Comparison of ENCODE assay signal across 2 cellular contexts in the genomic region with DNA sequence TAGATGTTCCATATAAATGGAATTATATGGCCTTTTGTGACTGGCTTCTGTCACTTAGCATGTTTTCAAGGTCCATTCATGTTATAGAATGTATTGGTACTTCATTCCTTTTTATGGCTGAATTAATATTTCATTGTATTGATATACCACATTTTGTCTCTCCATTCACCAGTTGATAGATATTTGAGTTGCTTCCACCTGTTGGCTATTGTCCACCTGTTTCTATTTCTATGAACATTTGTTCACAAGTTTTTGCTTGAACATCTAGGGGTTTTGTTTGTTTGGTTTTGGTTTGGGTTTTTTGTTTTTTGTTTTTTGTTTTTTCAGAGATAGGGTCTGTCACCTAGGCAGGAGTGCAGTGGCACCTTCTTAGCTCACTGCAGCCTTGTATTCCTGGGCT.
TF ChIP-seq lines count a peak whose summit lies in the region.

No MANE protein-coding gene starts in this region.

TF ChIP-seq in GM23338, 12 proteins besides CTCF, POLR2A, EP300 and RAD21:
- TF ChIP-seq, protein P1, sequence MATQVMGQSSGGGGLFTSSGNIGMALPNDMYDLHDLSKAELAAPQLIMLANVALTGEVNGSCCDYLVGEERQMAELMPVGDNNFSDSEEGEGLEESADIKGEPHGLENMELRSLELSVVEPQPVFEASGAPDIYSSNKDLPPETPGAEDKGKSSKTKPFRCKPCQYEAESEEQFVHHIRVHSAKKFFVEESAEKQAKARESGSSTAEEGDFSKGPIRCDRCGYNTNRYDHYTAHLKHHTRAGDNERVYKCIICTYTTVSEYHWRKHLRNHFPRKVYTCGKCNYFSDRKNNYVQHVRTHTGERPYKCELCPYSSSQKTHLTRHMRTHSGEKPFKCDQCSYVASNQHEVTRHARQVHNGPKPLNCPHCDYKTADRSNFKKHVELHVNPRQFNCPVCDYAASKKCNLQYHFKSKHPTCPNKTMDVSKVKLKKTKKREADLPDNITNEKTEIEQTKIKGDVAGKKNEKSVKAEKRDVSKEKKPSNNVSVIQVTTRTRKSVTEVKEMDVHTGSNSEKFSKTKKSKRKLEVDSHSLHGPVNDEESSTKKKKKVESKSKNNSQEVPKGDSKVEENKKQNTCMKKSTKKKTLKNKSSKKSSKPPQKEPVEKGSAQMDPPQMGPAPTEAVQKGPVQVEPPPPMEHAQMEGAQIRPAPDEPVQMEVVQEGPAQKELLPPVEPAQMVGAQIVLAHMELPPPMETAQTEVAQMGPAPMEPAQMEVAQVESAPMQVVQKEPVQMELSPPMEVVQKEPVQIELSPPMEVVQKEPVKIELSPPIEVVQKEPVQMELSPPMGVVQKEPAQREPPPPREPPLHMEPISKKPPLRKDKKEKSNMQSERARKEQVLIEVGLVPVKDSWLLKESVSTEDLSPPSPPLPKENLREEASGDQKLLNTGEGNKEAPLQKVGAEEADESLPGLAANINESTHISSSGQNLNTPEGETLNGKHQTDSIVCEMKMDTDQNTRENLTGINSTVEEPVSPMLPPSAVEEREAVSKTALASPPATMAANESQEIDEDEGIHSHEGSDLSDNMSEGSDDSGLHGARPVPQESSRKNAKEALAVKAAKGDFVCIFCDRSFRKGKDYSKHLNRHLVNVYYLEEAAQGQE (IDR thresholded peaks at IDR 0.05; ENCODE audit: unreplicated experiment): no peak

TF ChIP-seq in H1, 55 proteins besides CTCF, POLR2A, EP300 and RAD21:
- TF ChIP-seq MAFK (IDR thresholded peaks at IDR 0.05; ENCODE audit: low read depth, low read length) (no peak), CHD2 (IDR thresholded peaks at IDR 0.05; ENCODE audit: low read length) (no peak), NANOG (IDR thresholded peaks at IDR 0.05; ENCODE audit: insufficient read depth, low read depth, low read length, poor library complexity, severe bottlenecking) (no peak), YY1 (IDR thresholded peaks at IDR 0.05; ENCODE audit: low read depth, low read length) (no peak), CHD1 (IDR thresholded peaks at IDR 0.05; ENCODE audit: low read depth, low read length) (no peak), CTBP2 (IDR thresholded peaks at IDR 0.05; ENCODE audit: borderline replicate concordance, insufficient read depth, insufficient read length, low read length) (no peak)
TF ChIP-seq in H1: peak in this region for 0.
